In genomic region chr1:24600551-24600950, GRCh38 we compare ENCODE assay signal across 2 cellular contexts.
TF ChIP-seq lines count a peak whose summit lies in the region.

No MANE protein-coding gene starts in this region.

TF ChIP-seq in A549, 52 proteins besides CTCF, POLR2A, EP300 and RAD21:
- TF ChIP-seq JUN (IDR thresholded peaks at IDR 0.05) (no peak), RCOR1 (IDR thresholded peaks at IDR 0.05; ENCODE audit: low read depth, low read length) (no peak), KDM5A (IDR thresholded peaks at IDR 0.05) (no peak), E2F6 (IDR thresholded peaks at IDR 0.05; ENCODE audit: borderline replicate concordance, low read depth) (no peak), HMGXB4 (CRISPR knock-in tag; IDR thresholded peaks at IDR 0.05; ENCODE audit: borderline replicate concordance) (no peak), ATOH8 (CRISPR knock-in tag; IDR thresholded peaks at IDR 0.05; ENCODE audit: low read depth) (no peak), POLR2AphosphoS2 (conservative IDR thresholded peaks at IDR 0.05; ENCODE audit: low read length) (no peak), SMC3 (IDR thresholded peaks at IDR 0.05) (no peak), MYC (IDR thresholded peaks at IDR 0.05; ENCODE audit: borderline replicate concordance, low read length) (no peak), REST (IDR thresholded peaks at IDR 0.05) (no peak), NFE2L2 (conservative IDR thresholded peaks at IDR 0.05; ENCODE audit: low read length) (no peak), BHLHE40 (IDR thresholded peaks at IDR 0.05; ENCODE audit: low read depth, low read length) (no peak), RARB (CRISPR knock-in tag; IDR thresholded peaks at IDR 0.05) (no peak), ZNF302 (CRISPR knock-in tag; IDR thresholded peaks at IDR 0.05) (no peak), BCL3 (IDR thresholded peaks at IDR 0.05) (no peak), ELK1 (IDR thresholded peaks at IDR 0.05; ENCODE audit: low read depth, low read length) (no peak), HDAC2 (IDR thresholded peaks at IDR 0.05) (no peak)

TF ChIP-seq in H1, 55 proteins besides CTCF, POLR2A, EP300 and RAD21:
- TF ChIP-seq SP2 (IDR thresholded peaks at IDR 0.05; ENCODE audit: low read length) = no peak
- TF ChIP-seq NRF1 (IDR thresholded peaks at IDR 0.05; ENCODE audit: low read depth, low read length) = no peak
- no peak for TF ChIP-seq POU5F1 (IDR thresholded peaks at IDR 0.05; ENCODE audit: low read depth, low read length)
- no peak for TF ChIP-seq ASH2L (IDR thresholded peaks at IDR 0.05; ENCODE audit: low read length)
- TF ChIP-seq ZNF274 (IDR thresholded peaks at IDR 0.05; ENCODE audit: borderline replicate concordance, extremely low read depth, low read length) = no peak
- TF ChIP-seq ATF3 (IDR thresholded peaks at IDR 0.05; ENCODE audit: insufficient read depth, low read depth, low read length) = no peak
- no peak for TF ChIP-seq YY1 (IDR thresholded peaks at IDR 0.05; ENCODE audit: low read depth, low read length)
- no peak for TF ChIP-seq CHD2 (IDR thresholded peaks at IDR 0.05; ENCODE audit: low read length)
- no peak for TF ChIP-seq GABPA (IDR thresholded peaks at IDR 0.05; ENCODE audit: borderline replicate concordance, insufficient read depth, low read length)
- no peak for TF ChIP-seq BACH1 (IDR thresholded peaks at IDR 0.05; ENCODE audit: low read length)
- TF ChIP-seq HDAC6 (IDR thresholded peaks at IDR 0.05; ENCODE audit: low read depth, low read length) = no peak
- no peak for TF ChIP-seq SRF (IDR thresholded peaks at IDR 0.05; ENCODE audit: low read depth, low read length)
